ENCODE assay signal across 1 cellular context in genomic region chr7:138431517-138431916, GRCh38.
TF ChIP-seq lines count a peak whose summit lies in the region.

No MANE protein-coding gene starts in this region.

TF ChIP-seq in K562, 482 proteins besides CTCF, POLR2A, EP300 and RAD21 (continued from another document and continues in another):
- TF ChIP-seq GTF3C2 (IDR thresholded peaks at IDR 0.05; ENCODE audit: borderline replicate concordance, extremely low read depth, insufficient read length) (no peak), NCOR1 (IDR thresholded peaks at IDR 0.05) (peak; percentile 19; the same call in 1 of the 2 replicates), ADNP (tag; IDR thresholded peaks at IDR 0.05) (no peak), TBP (optimal IDR thresholded peaks at IDR 0.05; ENCODE audit: low read depth, low read length) (no peak), RNF219 (CRISPR knock-in tag; IDR thresholded peaks at IDR 0.05) (no peak), POLR3A (IDR thresholded peaks at IDR 0.05; ENCODE audit: borderline replicate concordance, extremely low read depth, insufficient read depth, insufficient read length) (no peak), GATA2 (CRISPR knock-in tag; IDR thresholded peaks at IDR 0.05) (peak; percentile 26; the same call in 1 of the 2 replicates), ZBTB43 (CRISPR knock-in tag; IDR thresholded peaks at IDR 0.05) (no peak), ZNF184 (CRISPR knock-in tag; IDR thresholded peaks at IDR 0.05) (no peak), CCNT2 (IDR thresholded peaks at IDR 0.05; ENCODE audit: borderline replicate concordance, extremely low read depth, insufficient read length, low read depth, low read length) (no peak), LARP7 (IDR thresholded peaks at IDR 0.05) (no peak), IRF1 (CRISPR knock-in tag; IDR thresholded peaks at IDR 0.05; ENCODE audit: borderline replicate concordance) (no peak), NRF1 (conservative IDR thresholded peaks at IDR 0.05 in 1 of 2, IDR thresholded peaks at IDR 0.05 in 1 of 2) (no peak), FOXJ2 (tag; IDR thresholded peaks at IDR 0.05) (no peak), ZNF175 (CRISPR knock-in tag; IDR thresholded peaks at IDR 0.05; ENCODE audit: low read depth) (no peak), CHD2 (IDR thresholded peaks at IDR 0.05; ENCODE audit: low read depth, low read length) (no peak), MCM2 (IDR thresholded peaks at IDR 0.05; ENCODE audit: low read depth) (no peak), ZNF551 (CRISPR knock-in tag; IDR thresholded peaks at IDR 0.05) (no peak), HNRNPLL (IDR thresholded peaks at IDR 0.05; ENCODE audit: low read depth, low read length, poor library complexity, severe bottlenecking) (no peak), SMARCB1 (IDR thresholded peaks at IDR 0.05; ENCODE audit: insufficient read length, low read depth) (no peak), ZNF347 (CRISPR knock-in tag; IDR thresholded peaks at IDR 0.05; ENCODE audit: low read depth) (no peak), ZNF57 (CRISPR knock-in tag; IDR thresholded peaks at IDR 0.05) (no peak), SAFB2 (IDR thresholded peaks at IDR 0.05; ENCODE audit: borderline replicate concordance, low read depth, low read length, severe bottlenecking) (no peak), MTA1 (IDR thresholded peaks at IDR 0.05; ENCODE audit: borderline replicate concordance) (no peak), MYBL2 (IDR thresholded peaks at IDR 0.05; ENCODE audit: low read depth) (no peak), MYBL2 (CRISPR knock-in tag; IDR thresholded peaks at IDR 0.05; ENCODE audit: borderline replicate concordance) (no peak), TGIF2 (CRISPR knock-in tag; IDR thresholded peaks at IDR 0.05) (no peak), CBX8 (IDR thresholded peaks at IDR 0.05; ENCODE audit: borderline replicate concordance, extremely low read depth, low read depth, low read length, poor library complexity, severe bottlenecking) (no peak), TRIM25 (IDR thresholded peaks at IDR 0.05; ENCODE audit: borderline replicate concordance) (no peak), ZKSCAN3 (CRISPR knock-in tag; IDR thresholded peaks at IDR 0.05) (no peak), JUNB (CRISPR knock-in tag; conservative IDR thresholded peaks at IDR 0.05) (no peak), MBD1 (CRISPR knock-in tag; IDR thresholded peaks at IDR 0.05) (no peak), JUN (IDR thresholded peaks at IDR 0.05; ENCODE audit: borderline replicate concordance, low read depth, low read length) (0 out of 2 replicates have a peak, but pooled peaks have one; percentile 14), JUN (CRISPR knock-in tag; IDR thresholded peaks at IDR 0.05; ENCODE audit: borderline replicate concordance) (no peak), CBX3 (IDR thresholded peaks at IDR 0.05; ENCODE audit: borderline replicate concordance in 1 of 2, low read length in 2 of 2) (peak; percentile 45 to 98), RFX1 (IDR thresholded peaks at IDR 0.05) (no peak), LCOR (CRISPR knock-in tag; IDR thresholded peaks at IDR 0.05) (no peak), ZSCAN29 (IDR thresholded peaks at IDR 0.05) (no peak), FOXA1 (IDR thresholded peaks at IDR 0.05; ENCODE audit: borderline replicate concordance) (no peak), NCOA4 (IDR thresholded peaks at IDR 0.05; ENCODE audit: partially characterized antibody) (no peak), SNIP1 (IDR thresholded peaks at IDR 0.05; ENCODE audit: low read depth) (no peak), NR2C1 (IDR thresholded peaks at IDR 0.05) (no peak), NR2C1 (tag; IDR thresholded peaks at IDR 0.05) (peak; percentile 41; the same call in 1 of the 2 replicates), ZNF740 (CRISPR knock-in tag; IDR thresholded peaks at IDR 0.05) (no peak), ZNF740 (tag; IDR thresholded peaks at IDR 0.05) (no peak), ZNF282 (CRISPR knock-in tag; IDR thresholded peaks at IDR 0.05) (no peak), ZNF134 (CRISPR knock-in tag; conservative IDR thresholded peaks at IDR 0.05) (0 out of 2 replicates have a peak, but pooled peaks have one; percentile 11), TRIM24 (IDR thresholded peaks at IDR 0.05) (peak; percentile 91 to 94), ZNF707 (CRISPR knock-in tag; conservative IDR thresholded peaks at IDR 0.05) (peak; percentile 63; the same call in 1 of the 2 replicates), ZNF224 (CRISPR knock-in tag; IDR thresholded peaks at IDR 0.05) (no peak), NFYB (IDR thresholded peaks at IDR 0.05; ENCODE audit: extremely low read depth, insufficient read length) (no peak), MAFG (tag; conservative IDR thresholded peaks at IDR 0.05) (no peak), ZFP91 (CRISPR knock-in tag; IDR thresholded peaks at IDR 0.05) (no peak), MLLT1 (IDR thresholded peaks at IDR 0.05) (no peak), KLF1 (tag; IDR thresholded peaks at IDR 0.05) (no peak), MEIS2 (IDR thresholded peaks at IDR 0.05; ENCODE audit: partially characterized antibody) (no peak), ZBTB26 (CRISPR knock-in tag; IDR thresholded peaks at IDR 0.05) (no peak), SMAD3 (CRISPR knock-in tag; conservative IDR thresholded peaks at IDR 0.05) (0 out of 2 replicates have a peak, but pooled peaks have one; percentile 39), PTRF (tag; IDR thresholded peaks at IDR 0.05) (no peak), SRF (CRISPR knock-in tag; IDR thresholded peaks at IDR 0.05) (no peak)
